Comparison of ENCODE assay signal across 1 cellular context in genomic region chr22:21652010-21652546, GRCh38.
TF ChIP-seq lines count a peak whose summit lies in the region.

No MANE protein-coding gene starts in this region.

TF ChIP-seq in HEK293, 187 proteins besides CTCF, POLR2A, EP300 and RAD21 (continued from another document):
- TF ChIP-seq PATZ1 (tag by site-specific recombination; IDR thresholded peaks at IDR 0.05) (peak; percentile 93), SP3 (tag by site-specific recombination; IDR thresholded peaks at IDR 0.05) (0 out of 2 replicates have a peak, but pooled peaks have one; percentile 42), ZNF830 (tag by site-specific recombination; IDR thresholded peaks at IDR 0.05; ENCODE audit: low read depth) (no peak), PRDM10 (tag by site-specific recombination; IDR thresholded peaks at IDR 0.05) (peak; percentile 76), YY2 (tag by site-specific recombination; IDR thresholded peaks at IDR 0.05) (peak; percentile 72), ZNF76 (tag by site-specific recombination; IDR thresholded peaks at IDR 0.05; ENCODE audit: borderline replicate concordance, low read depth) (0 out of 2 replicates have a peak, but pooled peaks have one; percentile 14), ZBTB11 (tag by site-specific recombination; conservative IDR thresholded peaks at IDR 0.05; ENCODE audit: low read depth) (0 out of 2 replicates have a peak, but pooled peaks have one; percentile 29), ZBTB26 (tag by site-specific recombination; optimal IDR thresholded peaks at IDR 0.05) (peak; percentile 33), ZBTB1 (tag by site-specific recombination; IDR thresholded peaks at IDR 0.05) (no peak), ZNF335 (tag by site-specific recombination; conservative IDR thresholded peaks at IDR 0.05) (peak; percentile 80), SP2 (tag by site-specific recombination; IDR thresholded peaks at IDR 0.05) (peak; percentile 86), ZSCAN30 (tag by site-specific recombination; IDR thresholded peaks at IDR 0.05) (0 out of 2 replicates have a peak, but pooled peaks have one; percentile 20), KLF10 (tag by site-specific recombination; IDR thresholded peaks at IDR 0.05) (peak; percentile 88), WT1 (tag by site-specific recombination; IDR thresholded peaks at IDR 0.05) (no peak), ZBTB7A (tag by site-specific recombination; IDR thresholded peaks at IDR 0.05; ENCODE audit: low read depth) (peak; percentile 90), ZBTB10 (tag by site-specific recombination; IDR thresholded peaks at IDR 0.05) (peak; percentile 66), INSM2 (tag by site-specific recombination; IDR thresholded peaks at IDR 0.05) (peak; percentile 40; the same call in 1 of the 2 replicates), ZBTB8A (tag by site-specific recombination; IDR thresholded peaks at IDR 0.05) (0 out of 2 replicates have a peak, but pooled peaks have one; percentile 70), ZBTB48 (tag by site-specific recombination; IDR thresholded peaks at IDR 0.05) (peak; percentile 54; the same call in 1 of the 2 replicates), ZNF707 (tag by site-specific recombination; IDR thresholded peaks at IDR 0.05) (no peak), ZNF138 (tag by site-specific recombination; IDR thresholded peaks at IDR 0.05; ENCODE audit: borderline replicate concordance) (no peak), KLF8 (tag by site-specific recombination; IDR thresholded peaks at IDR 0.05) (peak; percentile 86; the same call in 1 of the 2 replicates), ZNF114 (tag by site-specific recombination; IDR thresholded peaks at IDR 0.05) (no peak), ZNF37A (tag by site-specific recombination; IDR thresholded peaks at IDR 0.05) (no peak), ZNF2 (tag by site-specific recombination; IDR thresholded peaks at IDR 0.05) (0 out of 2 replicates have a peak, but pooled peaks have one; percentile 47), ZNF404 (tag by site-specific recombination; IDR thresholded peaks at IDR 0.05) (no peak), KLF9 (tag by site-specific recombination; IDR thresholded peaks at IDR 0.05; ENCODE audit: low read depth) (peak; percentile 78), BCL11B (tag by site-specific recombination; IDR thresholded peaks at IDR 0.05; ENCODE audit: low read depth) (peak; percentile 60; the same call in 1 of the 2 replicates), ZBTB6 (tag by site-specific recombination; IDR thresholded peaks at IDR 0.05) (0 out of 2 replicates have a peak, but pooled peaks have one; percentile 17), YY1 (tag by site-specific recombination; IDR thresholded peaks at IDR 0.05) (peak; percentile 81), ZXDB (tag by site-specific recombination; IDR thresholded peaks at IDR 0.05) (peak; percentile 71; the same call in 1 of the 2 replicates), SP7 (tag by site-specific recombination; IDR thresholded peaks at IDR 0.05) (peak; percentile 56; the same call in 1 of the 2 replicates), ZFP69B (tag by site-specific recombination; IDR thresholded peaks at IDR 0.05) (peak; percentile 34; the same call in 1 of the 2 replicates), ZNF558 (tag by site-specific recombination; IDR thresholded peaks at IDR 0.05) (no peak)
